In the genomic region with DNA sequence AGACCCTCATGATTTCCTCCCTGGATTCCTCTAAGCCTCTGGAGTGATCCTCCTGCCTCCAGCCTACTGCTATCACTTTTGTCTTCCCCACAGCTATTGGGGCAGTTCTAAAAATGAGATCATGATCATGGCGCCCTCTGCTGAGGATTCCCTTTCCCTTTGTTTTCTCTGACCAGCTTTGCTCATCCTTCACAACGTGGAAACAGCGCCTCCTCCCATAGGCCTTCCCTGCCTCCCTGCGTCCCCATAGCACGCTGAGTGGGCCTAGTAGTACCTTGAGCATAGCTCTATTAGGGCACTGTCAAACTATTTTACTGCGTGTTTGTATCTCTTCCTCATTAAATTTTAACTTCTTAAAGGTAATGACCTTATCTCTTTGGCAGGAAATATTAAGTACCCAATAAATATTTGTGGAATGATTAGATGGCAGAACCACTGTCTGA, we compare ENCODE assay signal across 1 cellular context.
A peak's percentile ranks its signal among the peaks of the same experiment; 100 is the strongest.
TF ChIP-seq lines count a peak whose summit lies in the region.

No MANE protein-coding gene starts in this region.

TF ChIP-seq in H1, 55 proteins besides CTCF, POLR2A, EP300 and RAD21 (continued from another document):
- no peak; a peak in 1 of 4 replicates for TF ChIP-seq HDAC2 (IDR thresholded peaks at IDR 0.05; ENCODE audit: borderline replicate concordance in 1 of 2, low read depth in 2 of 2, low read length in 2 of 2)
- no peak for TF ChIP-seq TAF7 (optimal IDR thresholded peaks at IDR 0.05; ENCODE audit: borderline replicate concordance, low read depth, low read length)
- no peak for TF ChIP-seq TAF1 (IDR thresholded peaks at IDR 0.05; ENCODE audit: low read depth, low read length)
- TF ChIP-seq FOSL1 (IDR thresholded peaks at IDR 0.05; ENCODE audit: insufficient read depth, low read depth, low read length), result no peak
- TF ChIP-seq SIN3A (conservative IDR thresholded peaks at IDR 0.05 in 1 of 2, IDR thresholded peaks at IDR 0.05 in 1 of 2; ENCODE audit: low read depth in 1 of 2, low read length in 2 of 2), result no peak
- TF ChIP-seq YY1 (IDR thresholded peaks at IDR 0.05; ENCODE audit: low read depth, low read length), result peak; percentile 64
